In genomic region chr6:96202571-96202970, GRCh38 we compare ENCODE assay signal across 24 cellular contexts.
DNase-seq lines count a peak whose midpoint lies in the region; FAIRE-seq lines count a peak whose summit lies in the region.
"Had no signal": no experiment of that assay in that cellular context is flagged by ENCODE, and none has a peak within 500 bp of the region (broad histone marks: within the 10 kb centered on the region; RNA-seq: fewer than 3 reads in every experiment).

No MANE protein-coding gene starts in this region.

- peak; percentile 64 for FAIRE-seq in frontal cortex (lab: Jason Lieb, UNC)
- FAIRE-seq: A549, D721Med had no signal

- no peak for DNase-seq in frontal cortex (ENCODE audit: low spot score in 2 of 2)
- no peak for DNase-seq in activated effector memory CD4-positive, alpha-beta T cell treated with Interleukin-2 at 50 U/mL for 16 hours
- DNase-seq: 8988T; ACHN; AML-193; BE2C; C1 segment of cervical spinal cord; Caco-2; Calu3; CD4-positive, alpha-beta memory T cell; CD4-positive, alpha-beta T cell; CD4-positive, CD25-positive, alpha-beta regulatory T cell; CD8-positive, alpha-beta memory T cell; CD8-positive, alpha-beta T cell; COR-L47; DMS 273 treated with DMSO at 0.1 percent for 48 hours; DMS153; DMS53; DMS79; DMS79 treated with DMSO at 0.1 percent for 48 hours; DND-41; EL had no signal
